21 cellular contexts compared by ENCODE assay signal in genomic region chr3:172167892-172168648, GRCh38.
DNase-seq lines count a peak whose midpoint lies in the region; TF ChIP-seq lines count a peak whose summit lies in the region.
"Had no signal": no experiment of that assay in that cellular context is flagged by ENCODE, and none has a peak within 500 bp of the region (broad histone marks: within the 10 kb centered on the region; RNA-seq: fewer than 3 reads in every experiment).

No MANE protein-coding gene starts in this region.

- H3K27me3 Mint-ChIP-seq in nephron progenitor cell (ENCODE audit: low read depth, poor library complexity): no peaks in the 10 kb centered on the region
- H3K27me3 Mint-ChIP-seq: activated naive CD8-positive, alpha-beta T cell treated with anti-CD3 and anti-CD28 coated beads, Interleukin-2, amount 10 ng/mL, durations not matched to agents 7 days and 5 days; activated T-helper 17 cell treated with anti-CD3 and anti-CD28 coated beads, Interleukin-2, amount 50 U/mL, for 72 hours; stimulated activated naive CD8-positive, alpha-beta T cell treated with anti-CD3 and anti-CD28 coated beads, Interleukin-15, Interleukin-2, amounts not matched to agents 100 ng/mL and 50 ng/mL, for 24 hours had no signal

- no peak overlapping the region for H3K4me3 ChIP-seq in AG04450 (ENCODE audit: low read depth, low read length)
- H3K4me3 ChIP-seq in HEK293 (ENCODE audit: low read depth, low read length): no peak overlapping the region
- no peak overlapping the region for H3K4me3 ChIP-seq in mammary epithelial cell (replicated peaks in 1 of 3; ENCODE audit: insufficient read depth in 1 of 3, low read depth in 2 of 3, low read length in 3 of 3)
- H3K4me3 ChIP-seq: SJCRH30, upper lobe of left lung had no signal

- H3K36me3 Mint-ChIP-seq in nephron progenitor cell (ENCODE audit: low read depth): peaks cover 19% of the 10 kb centered on the region
- H3K36me3 Mint-ChIP-seq: activated naive CD8-positive, alpha-beta T cell treated with anti-CD3 and anti-CD28 coated beads, Interleukin-2, amount 10 ng/mL, durations not matched to agents 7 days and 5 days had no signal

- in situ Hi-C loops in mammary epithelial cell (cut with MboI; ENCODE audit: low sequenced_read_pairs in 2 of 2): no loop called here

- dilution Hi-C loops in mammary epithelial cell (cut with HindIII; ENCODE audit: low sequenced_read_pairs): no loop called here

- H3K36me3 ChIP-seq in HEK293 (ENCODE audit: control insufficient read depth in 2 of 2, insufficient read depth in 1 of 2, low read length in 2 of 2) (no peaks in the 10 kb centered on the region), mammary epithelial cell (ENCODE audit: insufficient read depth, low read length) (no peaks in the 10 kb centered on the region)
- H3K36me3 ChIP-seq: upper lobe of left lung had no signal

- H3K27me3 ChIP-seq in AG04450 (ENCODE audit: control insufficient read depth, insufficient read depth, low read length): no peaks in the 10 kb centered on the region
- H3K27me3 ChIP-seq in mammary epithelial cell (ENCODE audit: insufficient read depth, low read length): no peaks in the 10 kb centered on the region
- H3K27me3 ChIP-seq: SJCRH30, upper lobe of left lung had no signal

- no peak overlapping the region for H3K9ac ChIP-seq in mammary epithelial cell (ENCODE audit: insufficient read depth, low read length)

- H3K4me1 Mint-ChIP-seq in nephron progenitor cell: peaks cover 34% of the 10 kb centered on the region

- H4K20me1 ChIP-seq in mammary epithelial cell (ENCODE audit: insufficient read depth, low read length): no peaks in the 10 kb centered on the region

- intact Hi-C loops in mammary epithelial cell (cut with micrococcal nuclease): no loop called here

- WGBS in mammary epithelial cell (ENCODE audit: low coverage, missing lambda C conversion rate): 82% methylated on average over 3 of the region's 3 CpGs

- H3K27ac Mint-ChIP-seq in nephron progenitor cell: peak overlapping the region; percentile 92
- H3K27ac Mint-ChIP-seq: activated naive CD8-positive, alpha-beta T cell treated with anti-CD3 and anti-CD28 coated beads, Interleukin-2, amount 10 ng/mL, durations not matched to agents 7 days and 5 days; activated T-helper 17 cell treated with anti-CD3 and anti-CD28 coated beads, Interleukin-2, amount 50 U/mL, for 72 hours; stimulated activated naive CD8-positive, alpha-beta T cell treated with anti-CD3 and anti-CD28 coated beads, Interleukin-15, Interleukin-2, amounts not matched to agents 100 ng/mL and 50 ng/mL, for 24 hours; T-helper 2 cell treated with Interferon-gamma antibody and Interleukin-4, amounts not matched to agents 5 μg/mL and 100 μg/mL, for 36 hours had no signal

- no peak overlapping the region for H3K4me2 ChIP-seq in mammary epithelial cell (ENCODE audit: insufficient read depth, low read depth, low read length)

- no TSS peak for BruUV-seq in mammary epithelial cell (replicated peaks; lab: Mats Ljungman, UMichigan)

- H2AFZ ChIP-seq in mammary epithelial cell (ENCODE audit: low read depth, low read length): no peak overlapping the region

- no peak overlapping the region for H3K4me3 Mint-ChIP-seq in nephron progenitor cell
- H3K4me3 Mint-ChIP-seq: activated naive CD8-positive, alpha-beta T cell treated with anti-CD3 and anti-CD28 coated beads, Interleukin-2, amount 10 ng/mL, durations not matched to agents 7 days and 5 days; activated T-helper 17 cell treated with anti-CD3 and anti-CD28 coated beads, Interleukin-2, amount 50 U/mL, for 72 hours; stimulated activated naive CD8-positive, alpha-beta T cell treated with anti-CD3 and anti-CD28 coated beads, Interleukin-15, Interleukin-2, amounts not matched to agents 100 ng/mL and 50 ng/mL, for 24 hours; T-helper 2 cell treated with Interferon-gamma antibody and Interleukin-4, amounts not matched to agents 5 μg/mL and 100 μg/mL, for 36 hours had no signal

- H3K9me3 Mint-ChIP-seq in nephron progenitor cell: no peaks in the 10 kb centered on the region
- H3K9me3 Mint-ChIP-seq: activated naive CD8-positive, alpha-beta T cell treated with anti-CD3 and anti-CD28 coated beads, Interleukin-2, amount 10 ng/mL, durations not matched to agents 7 days and 5 days; activated T-helper 17 cell treated with anti-CD3 and anti-CD28 coated beads, Interleukin-2, amount 50 U/mL, for 72 hours; stimulated activated naive CD8-positive, alpha-beta T cell treated with anti-CD3 and anti-CD28 coated beads, Interleukin-15, Interleukin-2, amounts not matched to agents 100 ng/mL and 50 ng/mL, for 24 hours; T-helper 2 cell treated with Interferon-gamma antibody and Interleukin-4, amounts not matched to agents 5 μg/mL and 100 μg/mL, for 36 hours had no signal

- DNase-seq in AG04450 (ENCODE audit: low read depth, low spot score) (no peak), mammary epithelial cell (no peak), nephron progenitor cell (no peak), NCI-H2081 (lab: John Stamatoyannopoulos, UW) (no peak), dermis blood vessel endothelial cell (no peak), NCI-H524 (lab: John Stamatoyannopoulos, UW) (no peak)
- DNase-seq: activated CD4-positive, CD25-positive, alpha-beta regulatory T cell treated with anti-CD3 and anti-CD28 coated beads, Interleukin-2, amount 50 U/mL, for 72 hours; activated naive CD8-positive, alpha-beta T cell treated with anti-CD3 and anti-CD28 coated beads, Interleukin-2, amount 10 ng/mL, durations not matched to agents 7 days and 5 days; central memory CD4-positive, alpha-beta T cell; effector CD4-positive, alpha-beta T cell; EL; KG1; midbrain; NCI-H2081 treated with DMSO at 0.1 percent for 48 hours; NCI-H524 treated with DMSO at 0.1 percent for 48 hours; SJCRH30; upper lobe of left lung had no signal

- H3K27ac ChIP-seq in AG04450 (ENCODE audit: low read depth, low read length) (peak overlapping the region; percentile 53), HEK293 (ENCODE audit: extremely low read depth, low read depth, low read length) (no peak overlapping the region), mammary epithelial cell (ENCODE audit: insufficient read depth, low read depth, low read length) (peak overlapping the region; percentile 83)
- H3K27ac ChIP-seq: SJCRH30 had no signal

- H3K79me2 ChIP-seq in mammary epithelial cell (ENCODE audit: insufficient read depth, low read length): peaks cover 92% of the 10 kb centered on the region

- H3K4me1 ChIP-seq in HEK293 (ENCODE audit: control insufficient read depth, insufficient read depth, low read length) (peaks cover 5% of the 10 kb centered on the region), mammary epithelial cell (ENCODE audit: insufficient read depth, low read length) (peaks cover 14% of the 10 kb centered on the region)

- H3K9me3 ChIP-seq in AG04450 (ENCODE audit: control insufficient read depth, insufficient read depth, low read length) (no peaks in the 10 kb centered on the region), HEK293 (ENCODE audit: control insufficient read depth, insufficient read depth, low read depth, low read length) (no peaks in the 10 kb centered on the region), mammary epithelial cell (replicated peaks; ENCODE audit: insufficient read depth, low read length) (no peaks in the 10 kb centered on the region)
- H3K9me3 ChIP-seq: upper lobe of left lung had no signal

- TF ChIP-seq CTCF in AG04450 (IDR thresholded peaks at IDR 0.05; ENCODE audit: low read depth, low read length) (peak; percentile 30), HEK293 (tag by site-specific recombination; IDR thresholded peaks at IDR 0.05) (no peak), mammary epithelial cell (conservative IDR thresholded peaks at IDR 0.05 in 1 of 2, IDR thresholded peaks at IDR 0.05 in 1 of 2; ENCODE audit: extremely low read depth in 1 of 2, insufficient read depth in 1 of 2, low read depth in 1 of 2, low read length in 2 of 2) (no peak), nephron progenitor cell (IDR thresholded peaks at IDR 0.05) (no peak)

- CTCF ChIA-PET in AG04450 (lab: Charles Lee) (interaction anchor here (0.6 to 1.6 kb wide), 3 partner anchors 26 to 163 kb away, joined by 3 to 4 read pairs (median 4); no protein-coding TSS in a partner anchor), HEK293 (lab: Yijun Ruan, JAX) (interaction anchor here (0.7 kb wide), 1 partner anchor 77 kb away, joined by 3 read pairs; no protein-coding TSS in a partner anchor), mammary epithelial cell (lab: Charles Lee; ENCODE audit: low non-redundant PET) (no interaction called here)

- POLR2A ChIA-PET in AG04450 (lab: Yijun Ruan, JAX) (interaction anchor here (0.6 to 1.4 kb wide), 4 partner anchors 13 to 294 kb away, joined by 3 to 5 read pairs (median 4); no protein-coding TSS in a partner anchor), HEK293 (lab: Yijun Ruan, JAX) (interaction anchor here (0.5 kb wide), 1 partner anchor 115 kb away, joined by 5 read pairs; no protein-coding TSS in a partner anchor)

TF ChIP-seq in HEK293, 187 proteins besides CTCF, POLR2A, EP300 and RAD21 (continues in another document):
- TF ChIP-seq ZNF19 (tag by site-specific recombination; IDR thresholded peaks at IDR 0.05; ENCODE audit: low read depth) (no peak), ZNF670 (tag by site-specific recombination; IDR thresholded peaks at IDR 0.05; ENCODE audit: low read depth) (no peak), ZNF548 (tag by site-specific recombination; IDR thresholded peaks at IDR 0.05) (no peak), ZNF843 (tag by site-specific recombination; IDR thresholded peaks at IDR 0.05) (no peak)
